1 cellular context compared by ENCODE assay signal in the genomic region with DNA sequence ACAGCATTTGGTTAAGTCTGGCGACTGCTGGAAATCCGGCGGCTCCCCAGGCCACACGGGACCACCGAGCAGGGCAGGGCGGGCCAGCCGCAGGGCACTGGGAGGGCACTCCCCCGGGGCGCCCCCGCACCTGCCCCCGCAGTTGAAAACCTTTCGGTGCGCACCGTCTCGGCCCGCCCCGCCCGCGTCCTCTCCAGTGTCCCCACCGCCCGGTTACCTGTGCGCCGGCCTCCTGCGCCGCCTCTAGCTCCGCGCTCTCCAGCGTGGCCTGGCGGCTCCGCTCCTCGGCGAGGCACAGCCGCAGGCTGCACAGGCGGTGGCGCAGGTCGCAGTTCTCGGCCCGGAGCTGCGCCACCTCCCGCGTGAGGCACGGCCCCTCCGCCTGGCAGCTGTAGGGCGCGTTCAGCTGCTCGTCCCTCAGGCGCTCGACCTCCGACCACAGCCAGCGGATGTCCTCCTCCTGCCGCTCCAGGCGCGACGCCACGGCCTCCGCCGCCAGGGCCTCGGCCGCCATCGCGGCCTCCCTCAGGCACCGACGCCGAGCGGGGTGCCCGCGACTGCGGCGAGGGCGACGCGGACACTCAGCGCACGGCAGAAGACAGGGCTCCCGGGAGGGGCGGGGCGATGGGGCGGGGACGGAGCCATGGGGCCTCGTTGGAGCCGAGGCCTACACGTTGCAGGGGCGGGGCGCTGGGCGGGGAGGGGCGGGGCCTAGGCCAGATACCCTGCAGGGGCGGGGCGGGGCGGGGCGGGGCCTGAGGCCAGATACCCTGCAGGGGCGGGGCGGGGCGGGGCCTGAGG.
TF ChIP-seq lines count a peak whose summit lies in the region.

A gene (minus strand): TSS at position 600 of the 801 bp plus-strand sequence. CDS start 86 bp downstream, at position 514.

TF ChIP-seq in HEK293, 187 proteins besides CTCF, POLR2A, EP300 and RAD21 (continued from another document and continues in another):
- TF ChIP-seq, protein P1, sequence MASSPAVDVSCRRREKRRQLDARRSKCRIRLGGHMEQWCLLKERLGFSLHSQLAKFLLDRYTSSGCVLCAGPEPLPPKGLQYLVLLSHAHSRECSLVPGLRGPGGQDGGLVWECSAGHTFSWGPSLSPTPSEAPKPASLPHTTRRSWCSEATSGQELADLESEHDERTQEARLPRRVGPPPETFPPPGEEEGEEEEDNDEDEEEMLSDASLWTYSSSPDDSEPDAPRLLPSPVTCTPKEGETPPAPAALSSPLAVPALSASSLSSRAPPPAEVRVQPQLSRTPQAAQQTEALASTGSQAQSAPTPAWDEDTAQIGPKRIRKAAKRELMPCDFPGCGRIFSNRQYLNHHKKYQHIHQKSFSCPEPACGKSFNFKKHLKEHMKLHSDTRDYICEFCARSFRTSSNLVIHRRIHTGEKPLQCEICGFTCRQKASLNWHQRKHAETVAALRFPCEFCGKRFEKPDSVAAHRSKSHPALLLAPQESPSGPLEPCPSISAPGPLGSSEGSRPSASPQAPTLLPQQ (tag by site-specific recombination; IDR thresholded peaks at IDR 0.05), result peak; percentile 94
- TF ChIP-seq ZNF596 (tag by site-specific recombination; IDR thresholded peaks at IDR 0.05), result peak; percentile 57
- peak; percentile 85 for TF ChIP-seq ZBTB48 (tag by site-specific recombination; IDR thresholded peaks at IDR 0.05)
- 0 out of 2 replicates have a peak, but pooled peaks have one; percentile 17 for TF ChIP-seq FEZF1 (tag by site-specific recombination; IDR thresholded peaks at IDR 0.05)
- TF ChIP-seq, protein P2, sequence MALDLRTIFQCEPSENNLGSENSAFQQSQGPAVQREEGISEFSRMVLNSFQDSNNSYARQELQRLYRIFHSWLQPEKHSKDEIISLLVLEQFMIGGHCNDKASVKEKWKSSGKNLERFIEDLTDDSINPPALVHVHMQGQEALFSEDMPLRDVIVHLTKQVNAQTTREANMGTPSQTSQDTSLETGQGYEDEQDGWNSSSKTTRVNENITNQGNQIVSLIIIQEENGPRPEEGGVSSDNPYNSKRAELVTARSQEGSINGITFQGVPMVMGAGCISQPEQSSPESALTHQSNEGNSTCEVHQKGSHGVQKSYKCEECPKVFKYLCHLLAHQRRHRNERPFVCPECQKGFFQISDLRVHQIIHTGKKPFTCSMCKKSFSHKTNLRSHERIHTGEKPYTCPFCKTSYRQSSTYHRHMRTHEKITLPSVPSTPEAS (tag by site-specific recombination; IDR thresholded peaks at IDR 0.05), result no peak
- TF ChIP-seq ZNF501 (tag by site-specific recombination; IDR thresholded peaks at IDR 0.05), result peak; percentile 93
- TF ChIP-seq ZNF600 (tag by site-specific recombination; IDR thresholded peaks at IDR 0.05), result peak; percentile 96
- TF ChIP-seq ZNF175 (tag by site-specific recombination; IDR thresholded peaks at IDR 0.05), result no peak
- TF ChIP-seq, protein P3, sequence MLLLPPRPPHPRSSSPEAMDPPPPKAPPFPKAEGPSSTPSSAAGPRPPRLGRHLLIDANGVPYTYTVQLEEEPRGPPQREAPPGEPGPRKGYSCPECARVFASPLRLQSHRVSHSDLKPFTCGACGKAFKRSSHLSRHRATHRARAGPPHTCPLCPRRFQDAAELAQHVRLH (tag by site-specific recombination; IDR thresholded peaks at IDR 0.05), result 0 out of 2 replicates have a peak, but pooled peaks have one; percentile 57
- TF ChIP-seq, protein P4, sequence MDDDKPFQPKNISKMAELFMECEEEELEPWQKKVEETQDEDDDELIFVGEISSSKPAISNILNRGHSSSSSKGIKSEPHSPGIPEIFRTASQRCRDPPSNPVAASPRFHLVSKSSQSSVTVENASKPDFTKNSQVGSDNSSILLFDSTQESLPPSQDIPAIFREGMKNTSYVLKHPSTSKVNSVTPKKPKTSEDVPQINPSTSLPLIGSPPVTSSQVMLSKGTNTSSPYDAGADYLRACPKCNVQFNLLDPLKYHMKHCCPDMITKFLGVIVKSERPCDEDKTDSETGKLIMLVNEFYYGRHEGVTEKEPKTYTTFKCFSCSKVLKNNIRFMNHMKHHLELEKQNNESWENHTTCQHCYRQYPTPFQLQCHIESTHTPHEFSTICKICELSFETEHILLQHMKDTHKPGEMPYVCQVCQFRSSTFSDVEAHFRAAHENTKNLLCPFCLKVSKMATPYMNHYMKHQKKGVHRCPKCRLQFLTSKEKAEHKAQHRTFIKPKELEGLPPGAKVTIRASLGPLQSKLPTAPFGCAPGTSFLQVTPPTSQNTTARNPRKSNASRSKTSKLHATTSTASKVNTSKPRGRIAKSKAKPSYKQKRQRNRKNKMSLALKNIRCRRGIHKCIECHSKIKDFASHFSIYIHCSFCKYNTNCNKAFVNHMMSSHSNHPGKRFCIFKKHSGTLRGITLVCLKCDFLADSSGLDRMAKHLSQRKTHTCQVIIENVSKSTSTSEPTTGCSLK (tag by site-specific recombination; IDR thresholded peaks at IDR 0.05), result no peak
- TF ChIP-seq ZNF48 (tag by site-specific recombination; IDR thresholded peaks at IDR 0.05), result no peak
- no peak for TF ChIP-seq ZNF521 (tag by site-specific recombination; IDR thresholded peaks at IDR 0.05)
- TF ChIP-seq ZNF169 (tag by site-specific recombination; IDR thresholded peaks at IDR 0.05), result no peak; the same call in 1 of the 2 replicates
- peak; percentile 98 for TF ChIP-seq ZNF660 (tag by site-specific recombination; IDR thresholded peaks at IDR 0.05)
- no peak for TF ChIP-seq ZNF138 (tag by site-specific recombination; IDR thresholded peaks at IDR 0.05; ENCODE audit: borderline replicate concordance)
- TF ChIP-seq BCL11B (tag by site-specific recombination; IDR thresholded peaks at IDR 0.05; ENCODE audit: low read depth), result no peak; the same call in 1 of the 2 replicates
- TF ChIP-seq, protein P5, sequence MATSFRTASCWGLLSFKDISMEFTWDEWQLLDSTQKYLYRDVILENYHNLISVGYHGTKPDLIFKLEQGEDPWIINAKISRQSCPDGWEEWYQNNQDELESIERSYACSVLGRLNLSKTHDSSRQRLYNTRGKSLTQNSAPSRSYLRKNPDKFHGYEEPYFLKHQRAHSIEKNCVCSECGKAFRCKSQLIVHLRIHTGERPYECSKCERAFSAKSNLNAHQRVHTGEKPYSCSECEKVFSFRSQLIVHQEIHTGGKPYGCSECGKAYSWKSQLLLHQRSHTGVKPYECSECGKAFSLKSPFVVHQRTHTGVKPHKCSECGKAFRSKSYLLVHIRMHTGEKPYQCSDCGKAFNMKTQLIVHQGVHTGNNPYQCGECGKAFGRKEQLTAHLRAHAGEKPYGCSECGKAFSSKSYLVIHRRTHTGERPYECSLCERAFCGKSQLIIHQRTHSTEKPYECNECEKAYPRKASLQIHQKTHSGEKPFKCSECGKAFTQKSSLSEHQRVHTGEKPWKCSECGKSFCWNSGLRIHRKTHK (tag by site-specific recombination; IDR thresholded peaks at IDR 0.05), result no peak
- peak; percentile 41; the same call in 1 of the 2 replicates for TF ChIP-seq MEIS1 (CRISPR knock-in tag; IDR thresholded peaks at IDR 0.05; ENCODE audit: borderline replicate concordance)
- TF ChIP-seq ZNF561 (tag by site-specific recombination; IDR thresholded peaks at IDR 0.05; ENCODE audit: borderline replicate concordance), result peak; percentile 99
- TF ChIP-seq WT1 (tag by site-specific recombination; IDR thresholded peaks at IDR 0.05), result peak; percentile 34
- TF ChIP-seq PRDM1 (tag by site-specific recombination; IDR thresholded peaks at IDR 0.05), result no peak
- TF ChIP-seq ZNF394 (tag by site-specific recombination; IDR thresholded peaks at IDR 0.05; ENCODE audit: borderline replicate concordance), result peak; percentile 69; the same call in 1 of the 2 replicates
- peak; percentile 51; the same call in 1 of the 2 replicates for TF ChIP-seq ZNF629 (tag by site-specific recombination; IDR thresholded peaks at IDR 0.05)
- peak; percentile 56 for TF ChIP-seq ZNF843 (tag by site-specific recombination; IDR thresholded peaks at IDR 0.05)
- TF ChIP-seq ZNF670 (tag by site-specific recombination; IDR thresholded peaks at IDR 0.05; ENCODE audit: low read depth), result no peak
- TF ChIP-seq SALL2 (tag by site-specific recombination; IDR thresholded peaks at IDR 0.05; ENCODE audit: borderline replicate concordance), result no peak
- TF ChIP-seq ZNF555 (tag by site-specific recombination; conservative IDR thresholded peaks at IDR 0.05), result no peak
- no peak for TF ChIP-seq SCRT1 (tag by site-specific recombination; IDR thresholded peaks at IDR 0.05; ENCODE audit: borderline replicate concordance)
- TF ChIP-seq ZBTB1 (tag by site-specific recombination; IDR thresholded peaks at IDR 0.05), result 0 out of 2 replicates have a peak, but pooled peaks have one; percentile 59
- no peak for TF ChIP-seq ZNF426 (tag by site-specific recombination; IDR thresholded peaks at IDR 0.05)
- no peak for TF ChIP-seq ZNF473 (tag by site-specific recombination; IDR thresholded peaks at IDR 0.05)
- TF ChIP-seq MYNN (tag by site-specific recombination; IDR thresholded peaks at IDR 0.05; ENCODE audit: borderline replicate concordance), result 0 out of 2 replicates have a peak, but pooled peaks have one; percentile 35
- TF ChIP-seq, protein P6, sequence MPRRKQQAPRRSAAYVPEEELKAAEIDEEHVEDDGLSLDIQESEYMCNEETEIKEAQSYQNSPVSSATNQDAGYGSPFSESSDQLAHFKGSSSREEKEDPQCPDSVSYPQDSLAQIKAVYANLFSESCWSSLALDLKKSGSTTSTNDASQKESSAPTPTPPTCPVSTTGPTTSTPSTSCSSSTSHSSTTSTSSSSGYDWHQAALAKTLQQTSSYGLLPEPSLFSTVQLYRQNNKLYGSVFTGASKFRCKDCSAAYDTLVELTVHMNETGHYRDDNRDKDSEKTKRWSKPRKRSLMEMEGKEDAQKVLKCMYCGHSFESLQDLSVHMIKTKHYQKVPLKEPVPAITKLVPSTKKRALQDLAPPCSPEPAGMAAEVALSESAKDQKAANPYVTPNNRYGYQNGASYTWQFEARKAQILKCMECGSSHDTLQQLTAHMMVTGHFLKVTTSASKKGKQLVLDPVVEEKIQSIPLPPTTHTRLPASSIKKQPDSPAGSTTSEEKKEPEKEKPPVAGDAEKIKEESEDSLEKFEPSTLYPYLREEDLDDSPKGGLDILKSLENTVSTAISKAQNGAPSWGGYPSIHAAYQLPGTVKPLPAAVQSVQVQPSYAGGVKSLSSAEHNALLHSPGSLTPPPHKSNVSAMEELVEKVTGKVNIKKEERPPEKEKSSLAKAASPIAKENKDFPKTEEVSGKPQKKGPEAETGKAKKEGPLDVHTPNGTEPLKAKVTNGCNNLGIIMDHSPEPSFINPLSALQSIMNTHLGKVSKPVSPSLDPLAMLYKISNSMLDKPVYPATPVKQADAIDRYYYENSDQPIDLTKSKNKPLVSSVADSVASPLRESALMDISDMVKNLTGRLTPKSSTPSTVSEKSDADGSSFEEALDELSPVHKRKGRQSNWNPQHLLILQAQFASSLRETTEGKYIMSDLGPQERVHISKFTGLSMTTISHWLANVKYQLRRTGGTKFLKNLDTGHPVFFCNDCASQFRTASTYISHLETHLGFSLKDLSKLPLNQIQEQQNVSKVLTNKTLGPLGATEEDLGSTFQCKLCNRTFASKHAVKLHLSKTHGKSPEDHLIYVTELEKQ (tag by site-specific recombination; IDR thresholded peaks at IDR 0.05; ENCODE audit: borderline replicate concordance), result 0 out of 2 replicates have a peak, but pooled peaks have one; percentile 15
- TF ChIP-seq ZBTB21 (tag by site-specific recombination; IDR thresholded peaks at IDR 0.05), result no peak
- TF ChIP-seq ZNF658 (tag by site-specific recombination; IDR thresholded peaks at IDR 0.05), result no peak
- no peak for TF ChIP-seq ZNF23 (tag by site-specific recombination; IDR thresholded peaks at IDR 0.05; ENCODE audit: borderline replicate concordance)
- TF ChIP-seq ZBTB20 (tag by site-specific recombination; IDR thresholded peaks at IDR 0.05), result peak; percentile 90
- no peak for TF ChIP-seq ZNF132 (tag by site-specific recombination; IDR thresholded peaks at IDR 0.05; ENCODE audit: borderline replicate concordance)
- no peak for TF ChIP-seq ZNF292 (tag by site-specific recombination; IDR thresholded peaks at IDR 0.05; ENCODE audit: borderline replicate concordance, low read depth)
- TF ChIP-seq ZNF19 (tag by site-specific recombination; IDR thresholded peaks at IDR 0.05; ENCODE audit: low read depth), result no peak
- peak; percentile 90 for TF ChIP-seq GLI4 (tag by site-specific recombination; IDR thresholded peaks at IDR 0.05)
- peak; percentile 47; the same call in 1 of the 2 replicates for TF ChIP-seq ZNF585B (tag by site-specific recombination; IDR thresholded peaks at IDR 0.05)
- TF ChIP-seq, protein P7, sequence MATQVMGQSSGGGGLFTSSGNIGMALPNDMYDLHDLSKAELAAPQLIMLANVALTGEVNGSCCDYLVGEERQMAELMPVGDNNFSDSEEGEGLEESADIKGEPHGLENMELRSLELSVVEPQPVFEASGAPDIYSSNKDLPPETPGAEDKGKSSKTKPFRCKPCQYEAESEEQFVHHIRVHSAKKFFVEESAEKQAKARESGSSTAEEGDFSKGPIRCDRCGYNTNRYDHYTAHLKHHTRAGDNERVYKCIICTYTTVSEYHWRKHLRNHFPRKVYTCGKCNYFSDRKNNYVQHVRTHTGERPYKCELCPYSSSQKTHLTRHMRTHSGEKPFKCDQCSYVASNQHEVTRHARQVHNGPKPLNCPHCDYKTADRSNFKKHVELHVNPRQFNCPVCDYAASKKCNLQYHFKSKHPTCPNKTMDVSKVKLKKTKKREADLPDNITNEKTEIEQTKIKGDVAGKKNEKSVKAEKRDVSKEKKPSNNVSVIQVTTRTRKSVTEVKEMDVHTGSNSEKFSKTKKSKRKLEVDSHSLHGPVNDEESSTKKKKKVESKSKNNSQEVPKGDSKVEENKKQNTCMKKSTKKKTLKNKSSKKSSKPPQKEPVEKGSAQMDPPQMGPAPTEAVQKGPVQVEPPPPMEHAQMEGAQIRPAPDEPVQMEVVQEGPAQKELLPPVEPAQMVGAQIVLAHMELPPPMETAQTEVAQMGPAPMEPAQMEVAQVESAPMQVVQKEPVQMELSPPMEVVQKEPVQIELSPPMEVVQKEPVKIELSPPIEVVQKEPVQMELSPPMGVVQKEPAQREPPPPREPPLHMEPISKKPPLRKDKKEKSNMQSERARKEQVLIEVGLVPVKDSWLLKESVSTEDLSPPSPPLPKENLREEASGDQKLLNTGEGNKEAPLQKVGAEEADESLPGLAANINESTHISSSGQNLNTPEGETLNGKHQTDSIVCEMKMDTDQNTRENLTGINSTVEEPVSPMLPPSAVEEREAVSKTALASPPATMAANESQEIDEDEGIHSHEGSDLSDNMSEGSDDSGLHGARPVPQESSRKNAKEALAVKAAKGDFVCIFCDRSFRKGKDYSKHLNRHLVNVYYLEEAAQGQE (tag by site-specific recombination; IDR thresholded peaks at IDR 0.05), result no peak; the same call in 1 of the 2 replicates
- peak; percentile 86 for TF ChIP-seq ZIC2 (tag by site-specific recombination; IDR thresholded peaks at IDR 0.05)
- TF ChIP-seq, protein P8, sequence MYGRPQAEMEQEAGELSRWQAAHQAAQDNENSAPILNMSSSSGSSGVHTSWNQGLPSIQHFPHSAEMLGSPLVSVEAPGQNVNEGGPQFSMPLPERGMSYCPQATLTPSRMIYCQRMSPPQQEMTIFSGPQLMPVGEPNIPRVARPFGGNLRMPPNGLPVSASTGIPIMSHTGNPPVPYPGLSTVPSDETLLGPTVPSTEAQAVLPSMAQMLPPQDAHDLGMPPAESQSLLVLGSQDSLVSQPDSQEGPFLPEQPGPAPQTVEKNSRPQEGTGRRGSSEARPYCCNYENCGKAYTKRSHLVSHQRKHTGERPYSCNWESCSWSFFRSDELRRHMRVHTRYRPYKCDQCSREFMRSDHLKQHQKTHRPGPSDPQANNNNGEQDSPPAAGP (tag by site-specific recombination; IDR thresholded peaks at IDR 0.05), result peak; percentile 93
